Comparison of ENCODE assay signal across 28 cellular contexts in genomic region chr13:99008577-99008976, GRCh38. TPM values are rescaled to one million over a fixed set of nuclear protein-coding genes. Genes with fewer than 3 reads are reported as not detected.
DNase-seq lines count a peak whose midpoint lies in the region; ATAC-seq, FAIRE-seq and TF ChIP-seq lines count a peak whose summit lies in the region.
"Had no signal": no experiment of that assay in that cellular context is flagged by ENCODE, and none has a peak within 500 bp of the region (broad histone marks: within the 10 kb centered on the region; RNA-seq: fewer than 3 reads in every experiment).

No MANE protein-coding gene starts in this region.

- no peaks in the 10 kb centered on the region for H3K27me3 Mint-ChIP-seq in type B pancreatic cell
- H3K27me3 Mint-ChIP-seq: activated CD4-positive, alpha-beta memory T cell treated with anti-CD3 and anti-CD28 coated beads, Interleukin-2, amount 10 ng/mL, durations not matched to agents 7 days and 5 days; CD4-positive, alpha-beta memory T cell; natural killer cell treated with Interleukin-12 subunit alpha and Interleukin-12 subunit beta and Interleukin-15 and Interleukin-18, amount 100 ng/mL, for 72 hours had no signal

- no peaks in the 10 kb centered on the region for H3K36me3 ChIP-seq in RWPE2 (ENCODE audit: low read depth)
- H3K36me3 ChIP-seq: esophagus squamous epithelium had no signal

- H3K27ac Mint-ChIP-seq in type B pancreatic cell: no peak overlapping the region
- H3K27ac Mint-ChIP-seq: activated CD4-positive, alpha-beta memory T cell treated with anti-CD3 and anti-CD28 coated beads, Interleukin-2, amount 10 ng/mL, durations not matched to agents 7 days and 5 days; activated naive CD4-positive, alpha-beta T cell treated with anti-CD3 and anti-CD28 coated beads for 36 hours; activated T-helper 1 cell treated with anti-CD3 and anti-CD28 coated beads, Interleukin-12 subunit alpha, Interleukin-12 subunit beta, Interleukin-2, Interleukin-4 antibody, amounts not matched to agents 30 ng/mL and 10 ng/mL and 1 ng/mL, durations not matched to agents 14 hours and 24 hours and 36 hours; GM23338; natural killer cell treated with Interleukin-12 subunit alpha and Interleukin-12 subunit beta and Interleukin-15 and Interleukin-18, amount 100 ng/mL, for 72 hours; T-helper 2 cell treated with Interferon-gamma antibody and Interleukin-4, amounts not matched to agents 5 μg/mL and 100 μg/mL, for 36 hours had no signal

- ATAC-seq in left ventricle myocardium superior: peak; percentile 38
- ATAC-seq in Right ventricle myocardium superior (ENCODE audit: poor library complexity): no peak
- ATAC-seq in RWPE2 (ENCODE audit: low read depth): no peak
- ATAC-seq in left lobe of liver: peak; percentile 45
- ATAC-seq: foreskin keratinocyte; GM23338; natural killer cell treated with Interleukin-12 subunit alpha and Interleukin-12 subunit beta and Interleukin-15 and Interleukin-18, amount 100 ng/mL, for 72 hours; psoas muscle had no signal

- intact Hi-C loops in left ventricle myocardium superior (cut with micrococcal nuclease) (no loop called here), Right ventricle myocardium superior (cut with DNase I) (no loop called here)

- H3K4me3 Mint-ChIP-seq in type B pancreatic cell: no peak overlapping the region
- H3K4me3 Mint-ChIP-seq: activated CD4-positive, alpha-beta memory T cell treated with anti-CD3 and anti-CD28 coated beads, Interleukin-2, amount 10 ng/mL, durations not matched to agents 7 days and 5 days; activated naive CD4-positive, alpha-beta T cell treated with anti-CD3 and anti-CD28 coated beads for 36 hours; activated T-helper 1 cell treated with anti-CD3 and anti-CD28 coated beads, Interleukin-12 subunit alpha, Interleukin-12 subunit beta, Interleukin-2, Interleukin-4 antibody, amounts not matched to agents 30 ng/mL and 10 ng/mL and 1 ng/mL, durations not matched to agents 14 hours and 24 hours and 36 hours; CD4-positive, alpha-beta memory T cell; GM23338; natural killer cell treated with Interleukin-12 subunit alpha and Interleukin-12 subunit beta and Interleukin-15 and Interleukin-18, amount 100 ng/mL, for 72 hours; T-helper 2 cell treated with Interferon-gamma antibody and Interleukin-4, amounts not matched to agents 5 μg/mL and 100 μg/mL, for 36 hours had no signal

- no peaks in the 10 kb centered on the region for H3K27me3 ChIP-seq in RWPE2 (ENCODE audit: insufficient read depth, poor library complexity, severe bottlenecking)
- H3K27me3 ChIP-seq: esophagus squamous epithelium, foreskin keratinocyte had no signal

- no peaks in the 10 kb centered on the region for H3K9me3 Mint-ChIP-seq in type B pancreatic cell
- H3K9me3 Mint-ChIP-seq: activated CD4-positive, alpha-beta memory T cell treated with anti-CD3 and anti-CD28 coated beads, Interleukin-2, amount 10 ng/mL, durations not matched to agents 7 days and 5 days; activated naive CD4-positive, alpha-beta T cell treated with anti-CD3 and anti-CD28 coated beads for 36 hours; activated T-helper 1 cell treated with anti-CD3 and anti-CD28 coated beads, Interleukin-12 subunit alpha, Interleukin-12 subunit beta, Interleukin-2, Interleukin-4 antibody, amounts not matched to agents 30 ng/mL and 10 ng/mL and 1 ng/mL, durations not matched to agents 14 hours and 24 hours and 36 hours; CD4-positive, alpha-beta memory T cell; GM23338; natural killer cell treated with Interleukin-12 subunit alpha and Interleukin-12 subunit beta and Interleukin-15 and Interleukin-18, amount 100 ng/mL, for 72 hours; T-helper 2 cell treated with Interferon-gamma antibody and Interleukin-4, amounts not matched to agents 5 μg/mL and 100 μg/mL, for 36 hours had no signal

- H3K27ac ChIP-seq in RWPE2 (ENCODE audit: poor library complexity, severe bottlenecking): peak overlapping the region; percentile 47
- H3K27ac ChIP-seq: HL-60, psoas muscle had no signal

- H3K4me3 ChIP-seq in RWPE2 (ENCODE audit: severe bottlenecking): no peak overlapping the region
- H3K4me3 ChIP-seq: esophagus squamous epithelium, GM23338, psoas muscle had no signal

- H3K4me1 ChIP-seq in RWPE2 (ENCODE audit: insufficient read depth, poor library complexity, severe bottlenecking): peaks cover 32% of the 10 kb centered on the region
- H3K4me1 ChIP-seq: psoas muscle had no signal

- DNase-seq in left ventricle myocardium superior (no peak), Right ventricle myocardium superior (no peak), RWPE2 (ENCODE audit: low spot score) (no peak), left lobe of liver (ENCODE audit: low spot score) (no peak), type B pancreatic cell (ENCODE audit: extremely low spot score, unreplicated experiment) (no peak), GM19239 (ENCODE audit: insufficient read length, low spot score) (no peak)
- no peak for DNase-seq in stimulated activated CD4-positive, alpha-beta T cell treated with anti-CD3 and anti-CD28 coated beads, Interleukin-2, amount 100 ng/mL, for 24 hours
- DNase-seq: activated CD4-positive, alpha-beta memory T cell treated with anti-CD3 and anti-CD28 coated beads, Interleukin-2, amount 10 ng/mL, durations not matched to agents 7 days and 5 days; activated CD8-positive, alpha-beta memory T cell treated with anti-CD3 and anti-CD28 coated beads, Interleukin-2, amount 50 U/mL, for 48 hours; activated naive CD4-positive, alpha-beta T cell treated with anti-CD3 and anti-CD28 coated beads for 36 hours; central memory CD4-positive, alpha-beta T cell; cortex of kidney; effector memory CD4-positive, alpha-beta T cell; esophagus squamous epithelium; foreskin keratinocyte; Karpas-422; mammary epithelial cell; NCI-H1694; NCI-H446 treated with DMSO at 0.1 percent for 48 hours; occipital lobe; psoas muscle; stimulated activated CD4-positive, alpha-beta T cell treated with anti-CD3 and anti-CD28 coated beads, Interleukin-4, amount 100 ng/mL, for 4 hours had no signal

- H3K9me3 ChIP-seq in RWPE2 (ENCODE audit: severe bottlenecking): no peaks in the 10 kb centered on the region
- H3K9me3 ChIP-seq: esophagus squamous epithelium, psoas muscle had no signal

- peaks cover 23% of the 10 kb centered on the region for H3K4me1 Mint-ChIP-seq in type B pancreatic cell (ENCODE audit: unreplicated experiment)

- no peak for FAIRE-seq in GM19239 (lab: Jason Lieb, UNC)

- no peaks in the 10 kb centered on the region for H3K36me3 Mint-ChIP-seq in type B pancreatic cell
- H3K36me3 Mint-ChIP-seq: natural killer cell treated with Interleukin-12 subunit alpha and Interleukin-12 subunit beta and Interleukin-15 and Interleukin-18, amount 100 ng/mL, for 72 hours had no signal

- TF ChIP-seq CTCF in RWPE2 (IDR thresholded peaks at IDR 0.05; ENCODE audit: poor library complexity, severe bottlenecking) (no peak), type B pancreatic cell (conservative IDR thresholded peaks at IDR 0.05) (no peak)

RNA-seq across cellular contexts. Expression of gene DOCK9, which starts 30.7 kb away (rescaled TPM):
- total RNA-seq in left ventricle myocardium superior (39.6 TPM), Right ventricle myocardium superior (28.3 TPM), left lobe of liver (18.1 TPM), type B pancreatic cell (ENCODE audit: low replicate concordance) (46.2 and 122 TPM in 2 replicates)

Comparison
In these comparisons a context has a peak if more than half of its experiments do, and no peak if none do; other contexts are left out.
1. ATAC-seq: peak in left ventricle myocardium superior (single experiment) and left lobe of liver (single experiment); none in Right ventricle myocardium superior (single experiment) and RWPE2 (single experiment).